15 cellular contexts compared by ENCODE assay signal in the genomic region with DNA sequence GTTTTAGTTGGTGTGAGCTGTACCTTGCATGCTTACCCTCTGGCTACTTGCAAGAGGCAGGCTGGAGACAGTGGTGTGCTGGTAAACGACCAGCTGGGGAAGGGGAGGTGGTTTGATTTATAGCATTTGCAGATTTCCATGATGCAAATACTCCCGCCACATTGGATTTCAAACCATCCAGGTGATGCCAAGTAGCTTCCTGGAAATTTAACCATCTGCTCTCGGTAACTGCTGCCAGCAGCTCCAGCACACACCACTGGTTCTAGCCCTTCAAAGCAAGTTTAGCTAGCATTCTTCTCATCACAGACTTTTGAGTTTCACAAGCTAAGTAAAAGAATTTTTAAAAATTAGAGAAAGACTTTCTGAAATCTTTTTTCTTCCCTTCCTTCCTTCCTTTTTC.
"Had no signal": no experiment of that assay in that cellular context is flagged by ENCODE, and none has a peak within 500 bp of the region (broad histone marks: within the 10 kb centered on the region; RNA-seq: fewer than 3 reads in every experiment).

No MANE protein-coding gene starts in this region.

- H3K36me3 ChIP-seq: cardiac muscle cell, neutrophil, thoracic aorta had no signal

- H3K27me3 Mint-ChIP-seq: activated naive CD4-positive, alpha-beta T cell treated with anti-CD3 and anti-CD28 coated beads, Interleukin-2, amount 10 ng/mL, durations not matched to agents 7 days and 5 days; activated T-cell treated with anti-CD3 and anti-CD28 coated beads, Interleukin-2, amount 50 U/mL, for 24 hours; naive thymus-derived CD8-positive, alpha-beta T cell had no signal

- DNase-seq: activated CD4-positive, alpha-beta T cell treated with anti-CD3 and anti-CD28 coated beads, Interleukin-2, amount 50 U/mL, for 48 hours; activated CD4-positive, CD25-positive, alpha-beta regulatory T cell treated with anti-CD3 and anti-CD28 coated beads, Interleukin-2, amount 50 U/mL, for 72 hours; activated naive CD4-positive, alpha-beta T cell treated with anti-CD3 and anti-CD28 coated beads, Interleukin-2, amount 10 ng/mL, durations not matched to agents 7 days and 5 days; activated T-cell treated with anti-CD3 and anti-CD28 coated beads, Interleukin-2, amount 50 U/mL, for 24 hours; left cardiac atrium; mucosa of descending colon; naive thymus-derived CD8-positive, alpha-beta T cell; retina; stimulated activated CD4-positive, alpha-beta T cell treated with anti-CD3 and anti-CD28 coated beads, Interleukin-12 subunit alpha, Interleukin-12 subunit beta, amount 100 ng/mL, for 4 hours; T1000 had no signal

- H3K27ac Mint-ChIP-seq: activated naive CD4-positive, alpha-beta T cell treated with anti-CD3 and anti-CD28 coated beads, Interleukin-2, amount 10 ng/mL, durations not matched to agents 7 days and 5 days; activated T-cell treated with anti-CD3 and anti-CD28 coated beads, Interleukin-2, amount 50 U/mL, for 24 hours; stimulated activated effector memory CD8-positive, alpha-beta T cell treated with anti-CD3 and anti-CD28 coated beads, Interleukin-12 subunit alpha, Interleukin-12 subunit beta, amount 100 ng/mL, for 72 hours had no signal

- H3K4me3 Mint-ChIP-seq: activated naive CD4-positive, alpha-beta T cell treated with anti-CD3 and anti-CD28 coated beads, Interleukin-2, amount 10 ng/mL, durations not matched to agents 7 days and 5 days; activated T-cell treated with anti-CD3 and anti-CD28 coated beads, Interleukin-2, amount 50 U/mL, for 24 hours; naive thymus-derived CD8-positive, alpha-beta T cell; stimulated activated effector memory CD8-positive, alpha-beta T cell treated with anti-CD3 and anti-CD28 coated beads, Interleukin-12 subunit alpha, Interleukin-12 subunit beta, amount 100 ng/mL, for 72 hours had no signal

- H3K9me3 ChIP-seq: mucosa of descending colon, neutrophil, thoracic aorta had no signal

- H3K9me3 Mint-ChIP-seq: activated naive CD4-positive, alpha-beta T cell treated with anti-CD3 and anti-CD28 coated beads, Interleukin-2, amount 10 ng/mL, durations not matched to agents 7 days and 5 days; activated T-cell treated with anti-CD3 and anti-CD28 coated beads, Interleukin-2, amount 50 U/mL, for 24 hours; naive thymus-derived CD8-positive, alpha-beta T cell; stimulated activated effector memory CD8-positive, alpha-beta T cell treated with anti-CD3 and anti-CD28 coated beads, Interleukin-12 subunit alpha, Interleukin-12 subunit beta, amount 100 ng/mL, for 72 hours had no signal

- ATAC-seq: mucosa of descending colon; naive thymus-derived CD8-positive, alpha-beta T cell; stimulated activated effector memory CD8-positive, alpha-beta T cell treated with anti-CD3 and anti-CD28 coated beads, Interleukin-12 subunit alpha, Interleukin-12 subunit beta, amount 100 ng/mL, for 72 hours had no signal

- H3K27me3 ChIP-seq: cardiac muscle cell, neutrophil had no signal

- H3K27ac ChIP-seq: cardiac muscle cell, neutrophil, thoracic aorta had no signal

- H3K4me3 ChIP-seq: cardiac muscle cell, lung, mucosa of descending colon, thoracic aorta had no signal
